In the genomic region with DNA sequence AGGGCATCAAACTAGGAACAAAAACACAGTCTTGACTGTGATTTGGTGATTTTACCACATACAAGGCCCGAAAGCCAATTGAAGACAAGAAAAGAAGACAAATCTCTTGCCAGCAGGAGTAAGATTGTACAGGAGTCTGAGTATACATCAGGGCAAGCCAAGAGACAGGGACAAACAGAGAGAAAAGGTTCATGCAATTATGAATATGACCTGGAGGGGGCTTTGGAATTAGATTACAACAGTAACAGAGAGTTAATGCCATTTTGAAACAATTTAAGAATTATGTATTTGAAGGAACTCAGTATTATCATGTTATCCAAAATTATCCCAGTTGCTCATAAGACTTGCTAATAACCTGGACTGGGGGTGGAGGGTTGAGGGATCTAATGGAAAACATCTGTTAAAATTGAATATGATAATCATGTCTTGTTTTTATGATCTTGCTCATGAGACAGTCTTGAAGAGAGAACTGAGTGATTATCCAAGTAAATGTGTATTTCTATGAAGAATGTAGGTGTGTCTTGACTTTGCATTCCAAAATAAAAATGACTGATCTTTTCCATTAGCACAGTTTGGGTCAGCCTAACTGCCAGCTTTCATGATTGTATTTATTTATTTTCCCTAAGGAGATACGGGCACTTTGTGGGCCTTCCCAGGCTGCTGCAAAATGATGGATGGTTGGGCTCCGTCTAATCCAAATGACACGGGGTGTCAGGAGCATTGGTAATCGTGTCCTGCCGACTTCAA, we compare ENCODE assay signal across 9 cellular contexts.
A peak's percentile ranks its signal among the peaks of the same experiment; 100 is the strongest.
DNase-seq lines count a peak whose midpoint lies in the region; ATAC-seq and TF ChIP-seq lines count a peak whose summit lies in the region.
"Had no signal": no experiment of that assay in that cellular context is flagged by ENCODE, and none has a peak within 500 bp of the region (broad histone marks: within the 10 kb centered on the region; RNA-seq: fewer than 3 reads in every experiment).

No MANE protein-coding gene starts in this region.

- 14 to 28% methylated on average over 4 to 5 of the region's 6 CpGs for WGBS in gastroesophageal sphincter (ENCODE audit: low coverage in 1 of 2), 2 donors
- 19 to 44% (median 27%) methylated on average over 6 of the region's 6 CpGs for WGBS in psoas muscle, 3 donors

- H3K4me1 ChIP-seq in gastroesophageal sphincter (peaks cover 0 to 6% (median 0%) of the 10 kb centered on the region in 3 donors), psoas muscle (no peaks in the 10 kb centered on the region)

- H3K27ac ChIP-seq in gastroesophageal sphincter: no peak overlapping the region
- no peak overlapping the region for H3K27ac ChIP-seq in psoas muscle

- ATAC-seq in SK-N-SH treated with all-trans-retinoic acid at 6 μM for 48 hours (peak; percentile 93), gastroesophageal sphincter (peak; percentile 38), psoas muscle (no peak), GM18907 (IDR thresholded peaks at IDR 0.05; ENCODE audit: unreplicated experiment) (no peak), HG02623 (IDR thresholded peaks at IDR 0.05; ENCODE audit: unreplicated experiment) (no peak)
- ATAC-seq: T-cell had no signal

- H3K4me3 ChIP-seq in gastroesophageal sphincter (no peak overlapping the region), psoas muscle (no peak overlapping the region)

- peak; percentile 57 to 62 for DNase-seq in AML-193 (lab: John Stamatoyannopoulos, UW)
- DNase-seq in psoas muscle: no peak
- DNase-seq in GM13976 (ENCODE audit: low spot score): no peak
- DNase-seq: T-cell had no signal

- peak; percentile 31 for TF ChIP-seq CTCF in GM12873 (IDR thresholded peaks at IDR 0.05; ENCODE audit: insufficient read depth, low read depth, low read length, missing control alignments)
- TF ChIP-seq CTCF in gastroesophageal sphincter (IDR thresholded peaks at IDR 0.05): no peak
- no peak for TF ChIP-seq CTCF in psoas muscle (IDR thresholded peaks at IDR 0.05)
- no peak for TF ChIP-seq CTCF in GM13976 (IDR thresholded peaks at IDR 0.05; ENCODE audit: borderline replicate concordance, control extremely low read depth, extremely low read depth, insufficient read depth, missing control alignments)

- TF ChIP-seq POLR2A in gastroesophageal sphincter (IDR thresholded peaks at IDR 0.05): no peak

- TF ChIP-seq EP300 in gastroesophageal sphincter (IDR thresholded peaks at IDR 0.05): no peak

- intact Hi-C loops in psoas muscle (cut with DNase I): no loop called here

- H3K9me3 ChIP-seq in gastroesophageal sphincter (no peaks in the 10 kb centered on the region), psoas muscle (no peaks in the 10 kb centered on the region)

- in situ Hi-C loops in GM13976 (cut with MboI; ENCODE audit: low sequenced_read_pairs, unreplicated experiment): no loop called here

- peaks cover 11% of the 10 kb centered on the region for H3K27me3 ChIP-seq in gastroesophageal sphincter
- H3K27me3 ChIP-seq in psoas muscle (ENCODE audit: insufficient read depth in 3 of 3, low read length in 2 of 3): peaks cover 0 to 1% (median 0%) of the 10 kb centered on the region in 3 donors

- H3K36me3 ChIP-seq in gastroesophageal sphincter (no peaks in the 10 kb centered on the region), psoas muscle (ENCODE audit: insufficient read depth in 1 of 2, low read depth in 1 of 2) (no peaks in the 10 kb centered on the region)

TF ChIP-seq in SK-N-SH treated with all-trans-retinoic acid at 6 μM for 48 hours, 23 proteins besides CTCF, POLR2A, EP300 and RAD21:
- TF ChIP-seq ISL1 (CRISPR knock-in tag; IDR thresholded peaks at IDR 0.05): peak; percentile 64
- TF ChIP-seq ZFP3 (CRISPR knock-in tag; IDR thresholded peaks at IDR 0.05): no peak
- TF ChIP-seq, protein P1, sequence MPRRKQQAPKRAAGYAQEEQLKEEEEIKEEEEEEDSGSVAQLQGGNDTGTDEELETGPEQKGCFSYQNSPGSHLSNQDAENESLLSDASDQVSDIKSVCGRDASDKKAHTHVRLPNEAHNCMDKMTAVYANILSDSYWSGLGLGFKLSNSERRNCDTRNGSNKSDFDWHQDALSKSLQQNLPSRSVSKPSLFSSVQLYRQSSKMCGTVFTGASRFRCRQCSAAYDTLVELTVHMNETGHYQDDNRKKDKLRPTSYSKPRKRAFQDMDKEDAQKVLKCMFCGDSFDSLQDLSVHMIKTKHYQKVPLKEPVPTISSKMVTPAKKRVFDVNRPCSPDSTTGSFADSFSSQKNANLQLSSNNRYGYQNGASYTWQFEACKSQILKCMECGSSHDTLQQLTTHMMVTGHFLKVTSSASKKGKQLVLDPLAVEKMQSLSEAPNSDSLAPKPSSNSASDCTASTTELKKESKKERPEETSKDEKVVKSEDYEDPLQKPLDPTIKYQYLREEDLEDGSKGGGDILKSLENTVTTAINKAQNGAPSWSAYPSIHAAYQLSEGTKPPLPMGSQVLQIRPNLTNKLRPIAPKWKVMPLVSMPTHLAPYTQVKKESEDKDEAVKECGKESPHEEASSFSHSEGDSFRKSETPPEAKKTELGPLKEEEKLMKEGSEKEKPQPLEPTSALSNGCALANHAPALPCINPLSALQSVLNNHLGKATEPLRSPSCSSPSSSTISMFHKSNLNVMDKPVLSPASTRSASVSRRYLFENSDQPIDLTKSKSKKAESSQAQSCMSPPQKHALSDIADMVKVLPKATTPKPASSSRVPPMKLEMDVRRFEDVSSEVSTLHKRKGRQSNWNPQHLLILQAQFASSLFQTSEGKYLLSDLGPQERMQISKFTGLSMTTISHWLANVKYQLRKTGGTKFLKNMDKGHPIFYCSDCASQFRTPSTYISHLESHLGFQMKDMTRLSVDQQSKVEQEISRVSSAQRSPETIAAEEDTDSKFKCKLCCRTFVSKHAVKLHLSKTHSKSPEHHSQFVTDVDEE (CRISPR knock-in tag; IDR thresholded peaks at IDR 0.05): no peak

Comparison
In these comparisons a context has a peak if more than half of its experiments do, and no peak if none do; other contexts are left out.
1. DNase-seq: peak in AML-193 (2 of 2); none in psoas muscle (0 of 2) and GM13976 (single experiment).
2. ATAC-seq: peak in SK-N-SH treated with all-trans-retinoic acid at 6 μM for 48 hours (single experiment) and gastroesophageal sphincter (single experiment); none in psoas muscle (0 of 4), GM18907 (single experiment) and HG02623 (single experiment).